ENCODE assay signal across 19 cellular contexts in genomic region chr3:73808862-73809509, GRCh38.
DNase-seq lines count a peak whose midpoint lies in the region; ATAC-seq, FAIRE-seq and TF ChIP-seq lines count a peak whose summit lies in the region.
"Had no signal": no experiment of that assay in that cellular context is flagged by ENCODE, and none has a peak within 500 bp of the region (broad histone marks: within the 10 kb centered on the region; RNA-seq: fewer than 3 reads in every experiment).

No MANE protein-coding gene starts in this region.

- no peak overlapping the region for H3K4me3 ChIP-seq in fibroblast of pulmonary artery (replicated peaks; ENCODE audit: low read depth, low read length)
- no peak overlapping the region for H3K4me3 ChIP-seq in pancreas
- no peak overlapping the region for H3K4me3 ChIP-seq in mesenchymal stem cell (ENCODE audit: insufficient read depth in 1 of 2, low read depth in 1 of 2, low read length in 2 of 2)

- H3K27ac ChIP-seq in pancreas (no peak overlapping the region), mesenchymal stem cell (ENCODE audit: low read length, poor library complexity, severe bottlenecking) (no peak overlapping the region)
- H3K27ac ChIP-seq: VCaP had no signal

- H3K79me1 ChIP-seq in mesenchymal stem cell (replicated peaks; ENCODE audit: low read length, poor library complexity, severe bottlenecking), result no peaks in the 10 kb centered on the region

- H3K4me1 ChIP-seq in pancreas, result no peaks in the 10 kb centered on the region
- no peaks in the 10 kb centered on the region for H3K4me1 ChIP-seq in mesenchymal stem cell (ENCODE audit: control insufficient read depth, insufficient read depth, low read depth, low read length)
- H3K4me1 ChIP-seq: BE2C had no signal

- ATAC-seq in pancreas (peak in 3 of 4 donors; percentile 30 to 52 (median 41)), HG03460 (IDR thresholded peaks at IDR 0.05; ENCODE audit: unreplicated experiment) (no peak), HG02885 (IDR thresholded peaks at IDR 0.05; ENCODE audit: poor library complexity, unreplicated experiment) (no peak)
- ATAC-seq: activated T-helper 17 cell treated with anti-CD3 and anti-CD28 coated beads, Interleukin-2, amount 50 U/mL, for 72 hours; natural killer cell; stimulated activated effector memory CD8-positive, alpha-beta T cell treated with anti-CD3 and anti-CD28 coated beads, Interleukin-12 subunit alpha, Interleukin-12 subunit beta, amount 100 ng/mL, for 72 hours; T-helper 17 cell had no signal

- H3K36me3 ChIP-seq in pancreas, result no peaks in the 10 kb centered on the region
- no peaks in the 10 kb centered on the region for H3K36me3 ChIP-seq in mesenchymal stem cell (ENCODE audit: control insufficient read depth in 1 of 2, insufficient read depth in 2 of 2, low read depth in 1 of 2, low read length in 2 of 2)
- H3K36me3 ChIP-seq: BE2C had no signal

- no peak overlapping the region for H2BK12ac ChIP-seq in mesenchymal stem cell (ENCODE audit: low read length in 2 of 2)

- DNase-seq in Ammon's horn (ENCODE audit: low spot score) (peak; percentile 14), amniotic epithelial cell (ENCODE audit: low read depth) (peak; percentile 61), fibroblast of pulmonary artery (ENCODE audit: low read depth) (peak; percentile 29), pancreas (no peak), NCI-H446 (lab: John Stamatoyannopoulos, UW) (no peak), mesenchymal stem cell (no peak)
- DNase-seq: activated CD4-positive, alpha-beta T cell treated with anti-CD3 and anti-CD28 coated beads, Interleukin-2, amount 10 ng/mL, durations not matched to agents 7 days and 5 days; BE2C; effector memory CD4-positive, alpha-beta T cell; head of caudate nucleus; natural killer cell; NCI-H1092 treated with DMSO at 0.1 percent for 48 hours; NCI-H2081; T-helper 17 cell had no signal

- WGBS in pancreas, 2 donors, result 59 to 67% methylated on average over 12 of the region's 12 CpGs
- WGBS in mesenchymal stem cell, result 87% methylated on average over 12 of the region's 12 CpGs

- H2AFZ ChIP-seq in mesenchymal stem cell (ENCODE audit: low read depth, low read length), result no peak overlapping the region

- H2AK5ac ChIP-seq in mesenchymal stem cell (ENCODE audit: low read length, severe bottlenecking), result no peak overlapping the region

- H2BK120ac ChIP-seq in mesenchymal stem cell (ENCODE audit: low read depth, low read length), result no peak overlapping the region

- H4K8ac ChIP-seq in mesenchymal stem cell (ENCODE audit: low read length), result no peak overlapping the region

- H3K18ac ChIP-seq in mesenchymal stem cell (ENCODE audit: low read depth in 1 of 2, low read length in 2 of 2), result no peak overlapping the region

- no peak overlapping the region for H3K23ac ChIP-seq in mesenchymal stem cell (ENCODE audit: low read length in 2 of 2)

- no peak overlapping the region for H3K14ac ChIP-seq in mesenchymal stem cell (ENCODE audit: low read length in 2 of 2)

- TF ChIP-seq CTCF in fibroblast of pulmonary artery (IDR thresholded peaks at IDR 0.05; ENCODE audit: low read length, missing control alignments), result no peak
- TF ChIP-seq CTCF in pancreas (IDR thresholded peaks at IDR 0.05), result no peak

- H3K9ac ChIP-seq in mesenchymal stem cell (ENCODE audit: low read length), result no peak overlapping the region

- no peak overlapping the region for H3K4ac ChIP-seq in mesenchymal stem cell (ENCODE audit: low read depth in 1 of 2, low read length in 2 of 2)

- H3K27me3 ChIP-seq in pancreas (no peaks in the 10 kb centered on the region), mesenchymal stem cell (ENCODE audit: control insufficient read depth in 1 of 2, insufficient read depth in 1 of 2, low read length in 2 of 2) (no peaks in the 10 kb centered on the region)
- H3K27me3 ChIP-seq: BE2C had no signal

- H3K9me3 ChIP-seq in pancreas (no peaks in the 10 kb centered on the region), mesenchymal stem cell (ENCODE audit: control insufficient read depth, low read length) (no peaks in the 10 kb centered on the region)
- H3K9me3 ChIP-seq: BE2C had no signal

- no peak overlapping the region for H2BK15ac ChIP-seq in mesenchymal stem cell (ENCODE audit: low read depth, poor library complexity, severe bottlenecking)

- H3K4me2 ChIP-seq in mesenchymal stem cell (ENCODE audit: low read length, poor library complexity, severe bottlenecking), result no peak overlapping the region

- no peak overlapping the region for H4K91ac ChIP-seq in mesenchymal stem cell (ENCODE audit: low read length)

- no peak for FAIRE-seq in pancreas (lab: Jason Lieb, UNC)

- no peak overlapping the region for H2BK5ac ChIP-seq in mesenchymal stem cell (ENCODE audit: low read depth, low read length, poor library complexity, severe bottlenecking)

- intact Hi-C loops in pancreas (cut with DNase I), result no loop called here

Comparison
In these comparisons a context has a peak if more than half of its experiments do, and no peak if none do; other contexts are left out.
1. DNase-seq: peak in Ammon's horn (single experiment), amniotic epithelial cell (single experiment) and fibroblast of pulmonary artery (single experiment); none in pancreas (0 of 6), NCI-H446 (0 of 2) and mesenchymal stem cell (single experiment).
2. ATAC-seq: peak in pancreas (3 of 4); none in HG03460 (single experiment) and HG02885 (single experiment).